ENCODE assay signal across 9 cellular contexts in the genomic region with DNA sequence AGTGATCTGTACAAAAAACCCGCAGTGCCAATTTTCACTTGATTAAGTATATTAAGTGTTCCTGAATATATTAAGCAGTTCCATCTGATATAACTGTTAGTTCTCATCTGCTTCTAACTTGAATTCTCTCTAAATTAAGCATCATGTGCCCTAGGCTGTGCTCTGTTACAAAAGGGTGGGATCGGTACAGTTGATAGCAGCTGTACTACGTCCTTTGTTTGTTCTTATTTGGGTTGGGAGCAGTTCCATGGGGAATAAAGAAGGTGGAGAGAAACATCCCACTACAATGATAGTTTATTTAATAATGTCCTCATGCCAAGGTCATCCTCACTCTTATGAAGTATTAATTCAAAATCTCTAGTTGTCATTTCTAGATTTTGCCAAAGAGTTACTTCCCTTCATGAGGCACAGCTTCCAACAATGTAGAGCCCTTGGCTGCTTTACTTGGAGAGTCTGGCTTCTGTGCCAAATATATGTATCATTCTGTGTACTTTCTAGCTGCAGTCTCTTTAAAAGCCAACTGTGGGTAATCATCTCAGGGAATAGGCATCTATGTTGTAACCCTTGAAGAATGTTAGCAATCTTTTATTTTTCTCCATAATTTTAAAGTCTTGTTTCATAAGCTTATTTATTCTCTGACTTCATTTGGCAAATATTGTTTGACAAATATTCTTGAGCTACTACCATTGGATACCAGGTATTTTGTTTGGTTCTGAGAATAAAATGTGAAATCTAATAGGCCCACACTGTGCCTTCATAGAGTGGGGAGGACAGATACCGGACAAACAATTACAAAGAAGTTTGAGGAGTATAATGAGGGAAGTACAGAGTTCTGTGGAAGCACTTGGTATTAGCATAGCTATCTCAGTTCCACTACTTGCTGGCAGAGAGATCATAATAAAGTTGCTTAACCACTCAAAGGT. TPM values are rescaled to one million over a fixed set of nuclear protein-coding genes. Genes with fewer than 3 reads are reported as not detected.
DNase-seq lines count a peak whose midpoint lies in the region; ATAC-seq and TF ChIP-seq lines count a peak whose summit lies in the region.
"Had no signal": no experiment of that assay in that cellular context is flagged by ENCODE, and none has a peak within 500 bp of the region (broad histone marks: within the 10 kb centered on the region; RNA-seq: fewer than 3 reads in every experiment).

No MANE protein-coding gene starts in this region.

- WGBS in urinary bladder = 38% methylated on average over 4 of the region's 4 CpGs

- H3K36me3 ChIP-seq in left lung (no peaks in the 10 kb centered on the region), urinary bladder (ENCODE audit: insufficient read depth) (no peaks in the 10 kb centered on the region), OCI-LY7 (ENCODE audit: insufficient read depth, low read length) (no peaks in the 10 kb centered on the region)

- CTCF ChIA-PET in OCI-LY7 (lab: Charles Lee; ENCODE audit: unreplicated experiment) = no interaction called here

- no TSS peak for BruUV-seq in OCI-LY7 (replicated peaks; lab: Mats Ljungman, UMichigan)

- H3K79me2 ChIP-seq in OCI-LY7 (ENCODE audit: insufficient read depth, low read depth, low read length) = no peaks in the 10 kb centered on the region

- POLR2A ChIA-PET in OCI-LY7 (lab: Charles Lee) = no interaction called here

- TF ChIP-seq CTCF in left lung (IDR thresholded peaks at IDR 0.05) (no peak), OCI-LY7 (conservative IDR thresholded peaks at IDR 0.05; ENCODE audit: low read length) (no peak)

- DNase-seq in NOMO-1 treated with DMSO at 0.1 percent for 48 hours (lab: John Stamatoyannopoulos, UW; ENCODE audit: unreplicated experiment) (peak; percentile 44), NOMO-1 treated with dmso at 0.1 percent for 144 hours (lab: John Stamatoyannopoulos, UW; ENCODE audit: unreplicated experiment) (no peak), T47D (ENCODE audit: low read depth in 1 of 2, low spot score in 1 of 2) (peak; percentile 47 to 58), left lung (no peak), SKM-1 (lab: John Stamatoyannopoulos, UW; ENCODE audit: unreplicated experiment) (no peak), DMS 273 treated with DMSO at 0.1 percent for 48 hours (lab: John Stamatoyannopoulos, UW) (no peak), OCI-LY7 (ENCODE audit: low spot score) (no peak)
- DNase-seq: activated CD4-positive, alpha-beta T cell treated with anti-CD3 and anti-CD28 coated beads, Interleukin-2, amount 10 ng/mL, durations not matched to agents 7 days and 5 days had no signal

- peak overlapping the region; percentile 62 to 76 for H3K27ac ChIP-seq in left lung
- H3K27ac ChIP-seq in urinary bladder (ENCODE audit: low read depth) = peak overlapping the region; percentile 23
- H3K27ac ChIP-seq in OCI-LY7 (ENCODE audit: low read depth, low read length, poor library complexity, severe bottlenecking) = no peak overlapping the region

- H3K9me3 ChIP-seq in left lung = peaks cover 0 to 2% of the 10 kb centered on the region in 2 donors
- no peaks in the 10 kb centered on the region for H3K9me3 ChIP-seq in OCI-LY7 (ENCODE audit: low read length)

- H3K4me3 ChIP-seq in left lung (no peak overlapping the region), urinary bladder (ENCODE audit: low read depth, low read length) (no peak overlapping the region), OCI-LY7 (ENCODE audit: low read depth, low read length, poor library complexity, severe bottlenecking) (no peak overlapping the region)

- intact Hi-C loops in left lung (cut with DNase I) (no loop called here), OCI-LY7 (cut with micrococcal nuclease; ENCODE audit: unreplicated experiment) (no loop called here)

- H3K4me1 ChIP-seq in left lung (peaks cover 0 to 18% of the 10 kb centered on the region in 2 donors), urinary bladder (ENCODE audit: insufficient read depth) (no peaks in the 10 kb centered on the region), OCI-LY7 (ENCODE audit: insufficient read depth, low read length, poor library complexity, severe bottlenecking) (no peaks in the 10 kb centered on the region)

- peak; percentile 91 for ATAC-seq in left lung

- no peak overlapping the region for H2AFZ ChIP-seq in OCI-LY7 (ENCODE audit: low read length)

- no peaks in the 10 kb centered on the region for H4K20me1 ChIP-seq in OCI-LY7 (ENCODE audit: insufficient read depth, low read length)

- in situ Hi-C loops in T47D (cut with HindIII; ENCODE audit: low pct_unique_long_range_greater_than_20kb, low sequenced_read_pairs) = no loop called here

- H3K27me3 ChIP-seq in left lung = no peaks in the 10 kb centered on the region

- no peak overlapping the region for H3K4me2 ChIP-seq in OCI-LY7 (ENCODE audit: low read length)

- no peaks in the 10 kb centered on the region for H3K9me2 ChIP-seq in OCI-LY7 (ENCODE audit: insufficient read depth, low read length)

RNA-seq across cellular contexts. Expression of gene AHR, which starts 22.4 kb away (rescaled TPM):
- total RNA-seq in left lung = 100 to 1,000 TPM; 163 to 200 TPM
- 485 TPM for total RNA-seq in urinary bladder
- polyA plus RNA-seq in urinary bladder = 50.3 TPM
- total RNA-seq in OCI-LY7 (2014; rRNA removed; shearing (Covaris generic)) = not detected in 2 replicates
- not detected in 2 replicates for total RNA-seq in OCI-LY7 (2022)

Comparison
In these comparisons a context has a peak if more than half of its experiments do, and no peak if none do; other contexts are left out.
1. DNase-seq: peak in NOMO-1 treated with DMSO at 0.1 percent for 48 hours (single experiment) and T47D (2 of 2); none in NOMO-1 treated with dmso at 0.1 percent for 144 hours (single experiment), left lung (0 of 2), SKM-1 (single experiment), DMS 273 treated with DMSO at 0.1 percent for 48 hours (single experiment) and OCI-LY7 (single experiment).
2. RNA of gene AHR, which starts 22.4 kb away (total RNA-seq): 485 TPM in urinary bladder (single experiment) and 163 to 200 TPM in left lung; not detected in OCI-LY7; every median in the first group is over 100 times any median in the second.